16 cellular contexts compared by ENCODE assay signal in the genomic region with DNA sequence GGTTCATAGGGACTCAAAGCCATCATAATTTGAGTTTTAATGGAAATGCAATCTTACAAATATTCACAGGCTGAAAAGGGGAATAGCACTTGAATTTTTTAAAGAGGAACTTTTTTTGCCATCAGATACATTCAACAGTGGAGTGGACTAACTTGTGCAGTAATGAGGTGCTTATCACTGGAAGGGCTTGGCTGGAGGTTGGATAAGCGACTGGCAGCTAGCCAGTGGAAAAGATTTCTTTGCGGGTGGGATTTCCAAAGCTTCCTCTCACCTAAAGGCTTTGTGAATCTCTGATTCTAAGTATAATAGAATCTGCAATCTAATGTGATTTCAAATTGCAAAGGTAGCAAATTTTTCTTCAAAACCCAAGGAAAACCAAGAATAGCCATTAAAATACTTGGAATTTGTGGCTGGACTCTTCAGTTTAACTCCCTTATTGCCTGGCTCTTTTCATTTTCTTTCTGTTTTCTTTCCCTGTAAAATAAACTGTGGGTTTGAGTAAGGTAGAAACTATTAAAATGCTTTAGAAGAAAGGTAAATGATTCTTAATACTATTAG.
"Had no signal": no experiment of that assay in that cellular context is flagged by ENCODE, and none has a peak within 500 bp of the region (broad histone marks: within the 10 kb centered on the region; RNA-seq: fewer than 3 reads in every experiment).

No MANE protein-coding gene starts in this region.

- H3K36me3 ChIP-seq: adrenal gland, esophagus squamous epithelium, upper lobe of left lung had no signal

- H3K27ac ChIP-seq: adrenal gland, esophagus squamous epithelium, psoas muscle, upper lobe of left lung had no signal

- H3K4me1 ChIP-seq: adrenal gland, esophagus squamous epithelium, psoas muscle had no signal

- DNase-seq: activated CD4-positive, alpha-beta T cell treated with anti-CD3 and anti-CD28 coated beads, Interleukin-2, amount 10 ng/mL, durations not matched to agents 7 days and 5 days; activated naive CD4-positive, alpha-beta T cell treated with anti-CD3 and anti-CD28 coated beads, Interleukin-2, amount 10 ng/mL, durations not matched to agents 7 days and 5 days; adrenal gland; esophagus squamous epithelium; foreskin melanocyte; head of caudate nucleus; mammary epithelial cell; mucosa of descending colon; naive thymus-derived CD8-positive, alpha-beta T cell; psoas muscle; stimulated activated CD4-positive, alpha-beta T cell treated with anti-CD3 and anti-CD28 coated beads, Interleukin-12 subunit alpha, Interleukin-12 subunit beta, amount 100 ng/mL, for 4 hours; stimulated activated naive CD4-positive, alpha-beta T cell; upper lobe of left lung had no signal

- FAIRE-seq: colon, islet of Langerhans had no signal

- H3K27me3 ChIP-seq: adrenal gland, esophagus squamous epithelium, upper lobe of left lung had no signal

- H3K4me3 ChIP-seq: adrenal gland, esophagus squamous epithelium, mucosa of descending colon, psoas muscle, upper lobe of left lung had no signal

- ATAC-seq: mucosa of descending colon; naive thymus-derived CD8-positive, alpha-beta T cell; psoas muscle; sciatic nerve had no signal

- H3K9me3 ChIP-seq: adrenal gland, esophagus squamous epithelium, mucosa of descending colon, psoas muscle, upper lobe of left lung had no signal
